33 cellular contexts compared by ENCODE assay signal in genomic region chr6:9796827-9797226, GRCh38.
"Had no signal": no experiment of that assay in that cellular context is flagged by ENCODE, and none has a peak within 500 bp of the region (broad histone marks: within the 10 kb centered on the region; RNA-seq: fewer than 3 reads in every experiment).

No MANE protein-coding gene starts in this region.

- FAIRE-seq: astrocyte, bronchial epithelial cell had no signal

- H3K27ac ChIP-seq: adrenal gland, ascending aorta, body of pancreas, brain microvascular endothelial cell, breast epithelium, cardiac muscle cell had no signal

- ATAC-seq: activated naive CD4-positive, alpha-beta T cell treated with anti-CD3 and anti-CD28 coated beads, Interleukin-2, amount 50 U/mL, for 72 hours; activated naive CD8-positive, alpha-beta T cell treated with anti-CD3 and anti-CD28 coated beads, Interleukin-2, amount 50 U/mL, for 24 hours; activated T-cell treated with anti-CD3 and anti-CD28 coated beads, Interleukin-2, amount 50 U/mL, for 4 hours; activated T-cell treated with anti-CD3 and anti-CD28 coated beads, Interleukin-2, amount 50 U/mL, for 72 hours; activated T-helper 17 cell treated with anti-CD3 and anti-CD28 coated beads, Interleukin-2, amount 50 U/mL, for 72 hours; body of pancreas had no signal

- H3K27me3 ChIP-seq: adrenal gland, ascending aorta, body of pancreas, brain microvascular endothelial cell, breast epithelium, cardiac muscle cell had no signal

- DNase-seq: activated effector memory CD4-positive, alpha-beta T cell treated with anti-CD3 and anti-CD28 coated beads, Interleukin-2, amount 50 U/mL, for 16 hours; activated effector memory CD4-positive, alpha-beta T cell treated with Interleukin-2 at 50 U/mL for 16 hours; activated gamma-delta T cell; activated gamma-delta T cell treated with Interleukin-2 at 50 U/mL for 16 hours; activated naive CD4-positive, alpha-beta T cell; activated naive CD4-positive, alpha-beta T cell treated with anti-CD3 and anti-CD28 coated beads for 36 hours; activated naive CD4-positive, alpha-beta T cell treated with anti-CD3 and anti-CD28 coated beads, Interleukin-2, amount 10 ng/mL, durations not matched to agents 7 days and 5 days; activated naive CD4-positive, alpha-beta T cell treated with anti-CD3 and anti-CD28 coated beads, Interleukin-2, amount 50 U/mL, for 16 hours; activated naive CD4-positive, alpha-beta T cell treated with Interleukin-2 at 50 U/mL for 16 hours; activated naive CD8-positive, alpha-beta T cell treated with anti-CD3 and anti-CD28 coated beads for 36 hours; activated naive CD8-positive, alpha-beta T cell treated with anti-CD3 and anti-CD28 coated beads, Interleukin-2, amount 10 ng/mL, durations not matched to agents 7 days and 5 days; activated naive CD8-positive, alpha-beta T cell treated with anti-CD3 and anti-CD28 coated beads, Interleukin-2, amount 50 U/mL, for 24 hours; activated T-cell treated with anti-CD3 and anti-CD28 coated beads, Interleukin-2, amount 50 U/mL, for 24 hours; activated T-cell treated with anti-CD3 and anti-CD28 coated beads, Interleukin-2, amount 50 U/mL, for 4 hours; activated T-cell treated with anti-CD3 and anti-CD28 coated beads, Interleukin-2, amount 50 U/mL, for 48 hours; activated T-cell treated with anti-CD3 and anti-CD28 coated beads, Interleukin-2, amount 50 U/mL, for 72 hours; adrenal gland; amniotic stem cell; amygdala; anterior cingulate cortex; aorta; body of pancreas; brain microvascular endothelial cell; caudate nucleus; central memory CD4-positive, alpha-beta T cell; cerebellar nuclear complex had no signal

- H3K4me3 ChIP-seq: adrenal gland, ascending aorta, body of pancreas, breast epithelium, cardiac muscle cell had no signal

- H3K4me1 ChIP-seq: adrenal gland, ascending aorta, body of pancreas, breast epithelium had no signal

- H3K36me3 ChIP-seq: adrenal gland, ascending aorta, brain microvascular endothelial cell, breast epithelium, cardiac muscle cell had no signal

- H3K9me3 ChIP-seq: adrenal gland, ascending aorta, body of pancreas, breast epithelium had no signal
